ENCODE assay signal across 7 cellular contexts in genomic region chrX:39261446-39262147, GRCh38.
DNase-seq lines count a peak whose midpoint lies in the region; ATAC-seq, FAIRE-seq and TF ChIP-seq lines count a peak whose summit lies in the region.

No MANE protein-coding gene starts in this region.

- in situ Hi-C loops in K562 (cut with MboI) (no loop called here), HepG2 (cut with HindIII; ENCODE audit: extremely low pct_ligation_motif_present, low pct_unique_long_range_greater_than_20kb) (no loop called here)

- TF ChIP-seq POLR2A in K562 (conservative IDR thresholded peaks at IDR 0.05) (no peak), HepG2 (IDR thresholded peaks at IDR 0.05; ENCODE audit: insufficient read depth in 1 of 2, low read depth in 2 of 2, low read length in 2 of 2) (no peak)

- H4K91ac ChIP-seq in H9 (ENCODE audit: insufficient read length, low read depth, low read length) = no peak overlapping the region

- FAIRE-seq in K562 (lab: Jason Lieb, UNC) (peak; percentile 58), HepG2 (lab: Jason Lieb, UNC) (no peak)

- no peak overlapping the region for H2BK5ac ChIP-seq in H9 (ENCODE audit: insufficient read length, low read length)

- H2AFZ ChIP-seq in H9 (ENCODE audit: low read length) (no peak overlapping the region), K562 (ENCODE audit: low read depth, low read length) (no peak overlapping the region), HepG2 (ENCODE audit: low read length) (no peak overlapping the region)

- no peak overlapping the region for H3K4me2 ChIP-seq in H9 (ENCODE audit: insufficient read depth, insufficient read length, low read length)
- no peak overlapping the region for H3K4me2 ChIP-seq in K562 (ENCODE audit: insufficient read depth, low read length)
- H3K4me2 ChIP-seq in HepG2 (ENCODE audit: low read depth, low read length) = no peak overlapping the region

- H3K79me2 ChIP-seq in H9 (ENCODE audit: insufficient read depth, low read length) (no peaks in the 10 kb centered on the region), K562 (ENCODE audit: control insufficient read depth, insufficient read depth, low read length) (no peaks in the 10 kb centered on the region), HepG2 (ENCODE audit: insufficient read depth, low read length) (no peaks in the 10 kb centered on the region)

- H3T11ph ChIP-seq in H9 (ENCODE audit: low read length) = no peak overlapping the region

- no peaks in the 10 kb centered on the region for H3K23me2 ChIP-seq in H9 (ENCODE audit: insufficient read length, low read depth, low read length, poor library complexity, severe bottlenecking)

- no CpG with 5 or more reads among the region's 1 CpG for WGBS in H9 (ENCODE audit: extremely low coverage, insufficient read length, low lambda C conversion rate)
- WGBS in K562 (ENCODE audit: insufficient coverage, low coverage, missing lambda C conversion rate) = 27% methylated on average over 1 of the region's 1 CpG
- WGBS in HepG2 (ENCODE audit: low lambda C conversion rate) = 0% methylated on average over 1 of the region's 1 CpG

- H3K27me3 Mint-ChIP-seq in H9 (ENCODE audit: low read depth) = peaks cover 2% of the 10 kb centered on the region; the same call in 1 of the 2 replicates

- H3K4ac ChIP-seq in H9 (ENCODE audit: low read depth, low read length) = no peak overlapping the region

- CTCF ChIA-PET in K562 (lab: Yijun Ruan, JAX; ENCODE audit: low intra/inter-chr PET ratio) = no interaction called here
- CTCF ChIA-PET in HepG2 (lab: Yijun Ruan, JAX; ENCODE audit: low intra/inter-chr PET ratio, low total read pairs) = interaction anchor here (1.2 kb wide), 1 partner anchor 184 kb away, joined by 4 read pairs; no protein-coding TSS in a partner anchor

- H2BK12ac ChIP-seq in H9 (ENCODE audit: insufficient read length, low read depth, low read length) = no peak overlapping the region

- H2BK15ac ChIP-seq in H9 (ENCODE audit: low read depth, low read length) = no peak overlapping the region

- no peak overlapping the region for H3K9ac ChIP-seq in H9 (ENCODE audit: extremely low read depth, insufficient read length, low read length)
- H3K9ac ChIP-seq in K562 (ENCODE audit: insufficient read depth in 1 of 2, low read depth in 2 of 2, low read length in 2 of 2) = no peak overlapping the region
- no peak overlapping the region for H3K9ac ChIP-seq in HepG2 (ENCODE audit: insufficient read depth, low read depth, low read length)

- no peak overlapping the region for H3K23ac ChIP-seq in H9 (ENCODE audit: insufficient read length, low read depth, low read length)

- TF ChIP-seq CTCF in H9 (conservative IDR thresholded peaks at IDR 0.05) (peak; percentile 69), K562 (IDR thresholded peaks at IDR 0.05 in 2 of 3, conservative IDR thresholded peaks at IDR 0.05 in 1 of 3; ENCODE audit: insufficient read depth in 2 of 3, low read depth in 1 of 3, low read length in 3 of 3) (peak; percentile 36 to 51 (median 50); a peak in 5 of 6 replicates), HepG2 (CRISPR knock-in tag; IDR thresholded peaks at IDR 0.05) (peak; percentile 50)

- H4K8ac ChIP-seq in H9 (replicated peaks; ENCODE audit: insufficient read length, low read depth, low read length) = no peak overlapping the region

- no peaks in the 10 kb centered on the region for H4K20me1 ChIP-seq in H9 (ENCODE audit: control insufficient read depth, insufficient read depth, insufficient read length)
- H4K20me1 ChIP-seq in K562 (replicated peaks; ENCODE audit: control insufficient read depth, insufficient read depth, low read length) = no peaks in the 10 kb centered on the region
- no peaks in the 10 kb centered on the region for H4K20me1 ChIP-seq in HepG2 (ENCODE audit: insufficient read depth, low read length)

- H3K9me3 Mint-ChIP-seq in H9 = peaks cover 31 to 41% of the 10 kb centered on the region in 2 experiments

- H2BK120ac ChIP-seq in H9 (ENCODE audit: low read depth, low read length, poor library complexity, severe bottlenecking) = no peak overlapping the region

- ATAC-seq in K562 (peak; percentile 62; the same call in 1 of the 3 replicates), HepG2 (no peak), GM21381 (IDR thresholded peaks at IDR 0.05; ENCODE audit: unreplicated experiment) (no peak)

- no peak overlapping the region for H3K4me3 Mint-ChIP-seq in H9

- H3K36me3 ChIP-seq in K562 (ENCODE audit: control insufficient read depth, insufficient read depth, low read length) = no peaks in the 10 kb centered on the region
- H3K36me3 ChIP-seq in HepG2 (replicated peaks in 1 of 2; ENCODE audit: control insufficient read depth in 1 of 2, insufficient read depth in 2 of 2, low read length in 2 of 2) = no peaks in the 10 kb centered on the region

- BruUV-seq in K562 (replicated peaks; lab: Mats Ljungman, UMichigan) (no TSS peak), HepG2 (replicated peaks; lab: Mats Ljungman, UMichigan) (no TSS peak)

- TF ChIP-seq EP300 in K562 (IDR thresholded peaks at IDR 0.05; ENCODE audit: low read length) (no peak), HepG2 (IDR thresholded peaks at IDR 0.05; ENCODE audit: low read depth in 2 of 2, low read length in 2 of 2) (no peak), HepG2 (CRISPR knock-in tag; IDR thresholded peaks at IDR 0.05; ENCODE audit: borderline replicate concordance) (no peak)

- H3K9me3 ChIP-seq in H9 (ENCODE audit: control insufficient read depth, low read depth, low read length) = no peaks in the 10 kb centered on the region
- H3K9me3 ChIP-seq in K562 (replicated peaks; ENCODE audit: control insufficient read depth, insufficient read depth, low read depth, low read length) = no peaks in the 10 kb centered on the region
- H3K9me3 ChIP-seq in HepG2 (ENCODE audit: low read length) = no peaks in the 10 kb centered on the region

- no peaks in the 10 kb centered on the region for H3K4me1 Mint-ChIP-seq in H9

- no peak overlapping the region for H3K27ac ChIP-seq in H9 (ENCODE audit: insufficient read length, low read depth, low read length)
- no peak overlapping the region for H3K27ac ChIP-seq in K562 (ENCODE audit: extremely low read depth, low read depth, low read length)
- H3K27ac ChIP-seq in HepG2 (ENCODE audit: extremely low read length, insufficient read depth, low read length) = no peak overlapping the region

- no peak overlapping the region for H3K27ac Mint-ChIP-seq in H9

- TF ChIP-seq RAD21 in K562 (CRISPR knock-in tag; conservative IDR thresholded peaks at IDR 0.05 in 1 of 2, IDR thresholded peaks at IDR 0.05 in 1 of 2) (peak; percentile 50 to 56), HepG2 (CRISPR knock-in tag; IDR thresholded peaks at IDR 0.05) (no peak)

- DNase-seq in DMS53 treated with DMSO at 0.1 percent for 48 hours (lab: John Stamatoyannopoulos, UW; ENCODE audit: unreplicated experiment) (peak; percentile 36), H9 (no peak), NCI-H748 (lab: John Stamatoyannopoulos, UW; ENCODE audit: unreplicated experiment) (peak; percentile 69), K562 (ENCODE audit: extremely low read depth in 1 of 4, low spot score in 3 of 4) (peak; percentile 24 to 45 (median 34)), HepG2 (ENCODE audit: low spot score) (peak; percentile 0), activated gamma-delta T cell (lab: John Stamatoyannopoulos, UW) (no peak)

- no peaks in the 10 kb centered on the region for H3K9me1 ChIP-seq in K562 (ENCODE audit: control insufficient read depth, insufficient read depth, low read length)

- H3K56ac ChIP-seq in H9 (ENCODE audit: insufficient read length, low read depth, low read length) = no peak overlapping the region

- no peak overlapping the region for H3K18ac ChIP-seq in H9 (ENCODE audit: insufficient read length, low read depth, low read length)

- H3K4me3 ChIP-seq in K562 (no peak overlapping the region), HepG2 (replicated peaks in 1 of 3; ENCODE audit: insufficient read depth in 1 of 3, low read depth in 2 of 3, low read length in 3 of 3) (no peak overlapping the region)

- no peak overlapping the region for H3K14ac ChIP-seq in H9 (ENCODE audit: insufficient read depth, low read length)

- H4K5ac ChIP-seq in H9 (ENCODE audit: insufficient read length, low read depth, low read length) = no peak overlapping the region

- no peaks in the 10 kb centered on the region for H3K79me1 ChIP-seq in H9 (ENCODE audit: insufficient read depth, low read depth, low read length, poor library complexity, severe bottlenecking)

- POLR2A ChIA-PET in K562 (lab: Yijun Ruan, JAX) (interaction anchor here (0.6 kb wide), 1 partner anchor 314 kb away, joined by 3 read pairs; no protein-coding TSS in a partner anchor), HepG2 (lab: Yijun Ruan, JAX) (no interaction called here)

- no peak overlapping the region for H2BK20ac ChIP-seq in H9 (ENCODE audit: low read depth, low read length, poor library complexity, severe bottlenecking)

- H3K27me3 ChIP-seq in H9 (ENCODE audit: insufficient read depth, low read length) (no peaks in the 10 kb centered on the region), K562 (ENCODE audit: control insufficient read depth in 2 of 2, insufficient read depth in 2 of 2, low read length in 2 of 2) (no peaks in the 10 kb centered on the region), HepG2 (ENCODE audit: control insufficient read depth in 1 of 2, insufficient read depth in 2 of 2, low read length in 2 of 2) (no peaks in the 10 kb centered on the region)

- no peaks in the 10 kb centered on the region for H3K36me3 Mint-ChIP-seq in H9 (ENCODE audit: insufficient read depth in 1 of 3, low read depth in 3 of 3)

- H3K4me1 ChIP-seq in H9 (ENCODE audit: insufficient read depth, low read length) (no peaks in the 10 kb centered on the region), K562 (replicated peaks in 1 of 2; ENCODE audit: control insufficient read depth in 2 of 2, insufficient read depth in 2 of 2, low read length in 2 of 2) (peaks cover 0 to 2% of the 10 kb centered on the region in 2 experiments; a peak in 3 of 5 replicates), HepG2 (ENCODE audit: insufficient read depth, low read length) (no peaks in the 10 kb centered on the region)

- no peak overlapping the region for H2AK5ac ChIP-seq in H9 (ENCODE audit: insufficient read length, low read length)

- intact Hi-C loops in K562 (cut with micrococcal nuclease) = loop anchor here (5.0 kb wide), 1 partner anchor 186 kb away; no protein-coding TSS in a partner anchor
- intact Hi-C loops in HepG2 (cut with micrococcal nuclease; ENCODE audit: unreplicated experiment) = no loop called here

TF ChIP-seq in K562, 482 proteins besides CTCF, POLR2A, EP300 and RAD21 (continues in another document):
- TF ChIP-seq NCOA4 (IDR thresholded peaks at IDR 0.05; ENCODE audit: partially characterized antibody) = no peak
- no peak for TF ChIP-seq FOXA1 (IDR thresholded peaks at IDR 0.05; ENCODE audit: borderline replicate concordance)

Comparison
In these comparisons a context has a peak if more than half of its experiments do, and no peak if none do; other contexts are left out.
1. DNase-seq: peak in DMS53 treated with DMSO at 0.1 percent for 48 hours (single experiment), NCI-H748 (single experiment), K562 (4 of 4) and HepG2 (single experiment); none in H9 (single experiment) and activated gamma-delta T cell (single experiment).
2. Peak in every context shown above with its lines, with median percentiles within 50 percentile points of each other: CTCF ChIP-seq.